25 cellular contexts compared by ENCODE assay signal in genomic region chr6:83250235-83250634, GRCh38.
"Had no signal": no experiment of that assay in that cellular context is flagged by ENCODE, and none has a peak within 500 bp of the region (broad histone marks: within the 10 kb centered on the region; RNA-seq: fewer than 3 reads in every experiment).

No MANE protein-coding gene starts in this region.

- H3K27ac ChIP-seq: epithelial cell of prostate, gastrocnemius medialis, psoas muscle, skin epidermis, thoracic aorta, tibial nerve, upper lobe of left lung had no signal

- H3K36me3 ChIP-seq: gastrocnemius medialis, thoracic aorta had no signal

- DNase-seq: effector CD8-positive, alpha-beta T cell; endodermal cell; foreskin fibroblast; gastrocnemius medialis; head of caudate nucleus; kidney glomerular epithelial cell; mesenchymal stem cell; naive thymus-derived CD4-positive, alpha-beta T cell; nucleus accumbens; posterior cingulate gyrus; psoas muscle; right cardiac atrium; stimulated activated CD4-positive, alpha-beta T cell treated with anti-CD3 and anti-CD28 coated beads, Interleukin-15, amount 100 ng/mL, for 24 hours; stimulated activated CD4-positive, alpha-beta T cell treated with anti-CD3 and anti-CD28 coated beads, Interleukin-2, amount 100 ng/mL, for 48 hours; stimulated activated naive B cell treated with anti-CD40 and anti-IgM and Interleukin-4, amounts not matched to agents 10 μg/mL and 1 μg/mL and 100 μg/mL, for 72 hours; upper lobe of left lung had no signal

- H3K9me3 ChIP-seq: gastrocnemius medialis, psoas muscle, thoracic aorta, tibial nerve, upper lobe of left lung had no signal

- H3K4me1 ChIP-seq: gastrocnemius medialis, psoas muscle, upper lobe of left lung had no signal

- H3K4me3 ChIP-seq: gastrocnemius medialis, psoas muscle, skin epidermis, thoracic aorta, tibial nerve, upper lobe of left lung had no signal

- H3K36me3 Mint-ChIP-seq: naive thymus-derived CD4-positive, alpha-beta T cell; stimulated activated naive B cell treated with anti-CD40 and anti-IgM and Interleukin-4, amounts not matched to agents 10 μg/mL and 1 μg/mL and 100 μg/mL, for 72 hours had no signal

- FAIRE-seq: urothelium cell line had no signal

- ATAC-seq: esophagus mucosa; gastrocnemius medialis; naive thymus-derived CD4-positive, alpha-beta T cell; psoas muscle; right cardiac atrium; stimulated activated naive B cell treated with anti-CD40 and anti-IgM and Interleukin-4, amounts not matched to agents 10 μg/mL and 1 μg/mL and 100 μg/mL, for 72 hours had no signal

- H3K27ac Mint-ChIP-seq: endodermal cell; mesothelial cell of epicardium; naive thymus-derived CD4-positive, alpha-beta T cell; nephron; stimulated activated naive B cell treated with anti-CD40 and anti-IgM and Interleukin-4, amounts not matched to agents 10 μg/mL and 1 μg/mL and 100 μg/mL, for 72 hours; stimulated activated naive CD8-positive, alpha-beta T cell treated with anti-CD3 and anti-CD28 coated beads, Interleukin-15, Interleukin-2, amounts not matched to agents 100 ng/mL and 50 ng/mL, for 24 hours had no signal

- H3K4me3 Mint-ChIP-seq: endodermal cell; mesothelial cell of epicardium; naive thymus-derived CD4-positive, alpha-beta T cell; nephron; stimulated activated naive B cell treated with anti-CD40 and anti-IgM and Interleukin-4, amounts not matched to agents 10 μg/mL and 1 μg/mL and 100 μg/mL, for 72 hours; stimulated activated naive CD8-positive, alpha-beta T cell treated with anti-CD3 and anti-CD28 coated beads, Interleukin-15, Interleukin-2, amounts not matched to agents 100 ng/mL and 50 ng/mL, for 24 hours had no signal

- H3K9me3 Mint-ChIP-seq: endodermal cell; naive thymus-derived CD4-positive, alpha-beta T cell; nephron; stimulated activated naive B cell treated with anti-CD40 and anti-IgM and Interleukin-4, amounts not matched to agents 10 μg/mL and 1 μg/mL and 100 μg/mL, for 72 hours; stimulated activated naive CD8-positive, alpha-beta T cell treated with anti-CD3 and anti-CD28 coated beads, Interleukin-15, Interleukin-2, amounts not matched to agents 100 ng/mL and 50 ng/mL, for 24 hours had no signal

- H3K4me1 Mint-ChIP-seq: naive thymus-derived CD4-positive, alpha-beta T cell; nephron; stimulated activated naive B cell treated with anti-CD40 and anti-IgM and Interleukin-4, amounts not matched to agents 10 μg/mL and 1 μg/mL and 100 μg/mL, for 72 hours had no signal

- H3K27me3 ChIP-seq: gastrocnemius medialis, tibial nerve, upper lobe of left lung had no signal
